21 cellular contexts compared by ENCODE assay signal in the genomic region with DNA sequence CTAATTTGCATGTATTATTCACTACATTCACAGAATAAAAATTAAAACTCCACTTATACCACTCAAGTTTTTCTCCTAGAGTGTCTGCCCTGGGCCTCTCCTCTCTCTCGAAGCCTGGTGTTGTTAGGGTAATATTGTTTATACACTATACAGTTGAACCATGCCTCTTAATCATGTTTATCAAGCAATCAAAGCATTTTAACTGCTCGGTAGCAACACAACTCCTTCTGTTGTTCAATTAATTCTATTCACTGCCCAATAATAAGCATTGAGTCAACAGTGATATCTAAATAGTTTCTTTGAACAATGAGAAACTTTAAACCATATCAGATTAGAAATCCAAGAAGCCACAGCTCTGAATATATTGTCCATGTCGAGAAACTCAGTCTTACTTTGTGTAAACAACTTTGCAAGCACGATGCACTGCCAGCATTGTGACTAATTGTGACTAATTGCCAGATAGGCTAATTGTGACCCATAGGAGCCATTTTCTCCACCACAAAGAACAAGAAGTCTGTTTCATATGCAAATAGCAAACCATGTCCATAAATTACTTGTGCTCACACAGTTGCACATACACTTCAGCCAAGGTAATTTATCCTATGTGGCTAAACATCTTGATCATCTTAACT. TPM values are rescaled to one million over a fixed set of nuclear protein-coding genes. Genes with fewer than 3 reads are reported as not detected.
DNase-seq lines count a peak whose midpoint lies in the region; FAIRE-seq and TF ChIP-seq lines count a peak whose summit lies in the region.
"Had no signal": no experiment of that assay in that cellular context is flagged by ENCODE, and none has a peak within 500 bp of the region (broad histone marks: within the 10 kb centered on the region; RNA-seq: fewer than 3 reads in every experiment).

A gene with protein sequence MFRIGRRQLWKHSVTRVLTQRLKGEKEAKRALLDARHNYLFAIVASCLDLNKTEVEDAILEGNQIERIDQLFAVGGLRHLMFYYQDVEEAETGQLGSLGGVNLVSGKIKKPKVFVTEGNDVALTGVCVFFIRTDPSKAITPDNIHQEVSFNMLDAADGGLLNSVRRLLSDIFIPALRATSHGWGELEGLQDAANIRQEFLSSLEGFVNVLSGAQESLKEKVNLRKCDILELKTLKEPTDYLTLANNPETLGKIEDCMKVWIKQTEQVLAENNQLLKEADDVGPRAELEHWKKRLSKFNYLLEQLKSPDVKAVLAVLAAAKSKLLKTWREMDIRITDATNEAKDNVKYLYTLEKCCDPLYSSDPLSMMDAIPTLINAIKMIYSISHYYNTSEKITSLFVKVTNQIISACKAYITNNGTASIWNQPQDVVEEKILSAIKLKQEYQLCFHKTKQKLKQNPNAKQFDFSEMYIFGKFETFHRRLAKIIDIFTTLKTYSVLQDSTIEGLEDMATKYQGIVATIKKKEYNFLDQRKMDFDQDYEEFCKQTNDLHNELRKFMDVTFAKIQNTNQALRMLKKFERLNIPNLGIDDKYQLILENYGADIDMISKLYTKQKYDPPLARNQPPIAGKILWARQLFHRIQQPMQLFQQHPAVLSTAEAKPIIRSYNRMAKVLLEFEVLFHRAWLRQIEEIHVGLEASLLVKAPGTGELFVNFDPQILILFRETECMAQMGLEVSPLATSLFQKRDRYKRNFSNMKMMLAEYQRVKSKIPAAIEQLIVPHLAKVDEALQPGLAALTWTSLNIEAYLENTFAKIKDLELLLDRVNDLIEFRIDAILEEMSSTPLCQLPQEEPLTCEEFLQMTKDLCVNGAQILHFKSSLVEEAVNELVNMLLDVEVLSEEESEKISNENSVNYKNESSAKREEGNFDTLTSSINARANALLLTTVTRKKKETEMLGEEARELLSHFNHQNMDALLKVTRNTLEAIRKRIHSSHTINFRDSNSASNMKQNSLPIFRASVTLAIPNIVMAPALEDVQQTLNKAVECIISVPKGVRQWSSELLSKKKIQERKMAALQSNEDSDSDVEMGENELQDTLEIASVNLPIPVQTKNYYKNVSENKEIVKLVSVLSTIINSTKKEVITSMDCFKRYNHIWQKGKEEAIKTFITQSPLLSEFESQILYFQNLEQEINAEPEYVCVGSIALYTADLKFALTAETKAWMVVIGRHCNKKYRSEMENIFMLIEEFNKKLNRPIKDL (N-terminal part only) (minus strand): TSS at position 125 of the 632 bp plus-strand sequence. CDS start 250 bp downstream, outside the sequence.

- POLR2A ChIA-PET in AG04450 (lab: Yijun Ruan, JAX): no interaction called here

- H3K27ac Mint-ChIP-seq in activated T-helper 2 cell treated with anti-CD3 and anti-CD28 coated beads, Interferon-gamma antibody, Interleukin-2, Interleukin-4, amounts not matched to agents 10 μg/mL and 5 μg/mL and 100 μg/mL, durations not matched to agents 14 hours and 24 hours and 36 hours: no peak within 1 kb of the TSS
- no peak within 1 kb of the TSS for H3K27ac Mint-ChIP-seq in mesothelial cell of epicardium

- no peaks in the 10 kb centered on the region for H3K27me3 Mint-ChIP-seq in activated T-helper 2 cell treated with anti-CD3 and anti-CD28 coated beads, Interferon-gamma antibody, Interleukin-2, Interleukin-4, amounts not matched to agents 10 μg/mL and 5 μg/mL and 100 μg/mL, durations not matched to agents 14 hours and 24 hours and 36 hours (ENCODE audit: low read depth)
- H3K27me3 Mint-ChIP-seq in mesothelial cell of epicardium (ENCODE audit: low read depth): no peaks in the 10 kb centered on the region

- H3K27me3 ChIP-seq in AG04450 (ENCODE audit: control insufficient read depth, insufficient read depth, low read length): no peaks in the 10 kb centered on the region
- no peaks in the 10 kb centered on the region for H3K27me3 ChIP-seq in bronchial epithelial cell (ENCODE audit: control insufficient read depth, insufficient read depth, low read length)
- H3K27me3 ChIP-seq: ascending aorta, sigmoid colon had no signal

- no peaks in the 10 kb centered on the region for H3K9me3 ChIP-seq in AG04450 (ENCODE audit: control insufficient read depth, insufficient read depth, low read length)
- H3K9me3 ChIP-seq: ascending aorta, sigmoid colon had no signal

- DNase-seq in AG04450 (ENCODE audit: low read depth, low spot score) (no peak), H4 (ENCODE audit: low spot score) (peak; percentile 70), NCI-H748 (lab: John Stamatoyannopoulos, UW; ENCODE audit: unreplicated experiment) (peak; percentile 100), bronchial epithelial cell (ENCODE audit: low read depth) (peak; percentile 97), hepatic stellate cell (ENCODE audit: low spot score) (no peak), NCI-H1436 (lab: John Stamatoyannopoulos, UW) (no peak), mesothelial cell of epicardium (ENCODE audit: low spot score in 2 of 2, unreplicated experiment in 2 of 2) (no peak)
- DNase-seq in activated T-helper 2 cell treated with anti-CD3 and anti-CD28 coated beads, Interferon-gamma antibody, Interleukin-2, Interleukin-4, amounts not matched to agents 10 μg/mL and 5 μg/mL and 100 μg/mL, durations not matched to agents 14 hours and 24 hours and 36 hours (ENCODE audit: low spot score): no peak
- DNase-seq: activated naive CD4-positive, alpha-beta T cell; cortex of kidney; GOT3; left ventricle myocardium superior; NCI-H146; NCI-H345; OCI-M1; sigmoid colon; stimulated activated CD4-positive, alpha-beta T cell treated with anti-CD3 and anti-CD28 coated beads, Interleukin-1b, Interleukin-23, amount 100 ng/mL, for 48 hours; substantia nigra; T1000 had no signal

- CTCF ChIA-PET in AG04450 (lab: Charles Lee): interaction anchor here (1.0 kb wide), 1 partner anchor 12 kb away, joined by 3 read pairs; no protein-coding TSS in a partner anchor

- H3K36me3 ChIP-seq in bronchial epithelial cell (ENCODE audit: control insufficient read depth, insufficient read depth, low read length): no peaks in the 10 kb centered on the region
- H3K36me3 ChIP-seq: ascending aorta, sigmoid colon had no signal

- H3K4me3 Mint-ChIP-seq in activated T-helper 2 cell treated with anti-CD3 and anti-CD28 coated beads, Interferon-gamma antibody, Interleukin-2, Interleukin-4, amounts not matched to agents 10 μg/mL and 5 μg/mL and 100 μg/mL, durations not matched to agents 14 hours and 24 hours and 36 hours (ENCODE audit: low read depth): no peak within 1 kb of the TSS
- no peak within 1 kb of the TSS for H3K4me3 Mint-ChIP-seq in mesothelial cell of epicardium

- H3K4me3 ChIP-seq in AG04450 (ENCODE audit: low read depth, low read length) (no peak within 1 kb of the TSS), bronchial epithelial cell (ENCODE audit: low read depth, low read length) (no peak within 1 kb of the TSS)
- H3K4me3 ChIP-seq: ascending aorta, sigmoid colon had no signal

- no peak within 1 kb of the TSS for H3K27ac ChIP-seq in AG04450 (ENCODE audit: low read depth, low read length)
- H3K27ac ChIP-seq: ascending aorta, KMS-11, sigmoid colon had no signal

- no peaks in the 10 kb centered on the region for H3K4me1 Mint-ChIP-seq in activated T-helper 2 cell treated with anti-CD3 and anti-CD28 coated beads, Interferon-gamma antibody, Interleukin-2, Interleukin-4, amounts not matched to agents 10 μg/mL and 5 μg/mL and 100 μg/mL, durations not matched to agents 14 hours and 24 hours and 36 hours (ENCODE audit: low read depth)
- no peaks in the 10 kb centered on the region for H3K4me1 Mint-ChIP-seq in mesothelial cell of epicardium

- intact Hi-C loops in activated T-helper 2 cell treated with anti-CD3 and anti-CD28 coated beads, Interferon-gamma antibody, Interleukin-2, Interleukin-4, amounts not matched to agents 10 μg/mL and 5 μg/mL and 100 μg/mL, durations not matched to agents 14 hours and 24 hours and 36 hours (cut with micrococcal nuclease): no loop called here

- H3K9me3 Mint-ChIP-seq in activated T-helper 2 cell treated with anti-CD3 and anti-CD28 coated beads, Interferon-gamma antibody, Interleukin-2, Interleukin-4, amounts not matched to agents 10 μg/mL and 5 μg/mL and 100 μg/mL, durations not matched to agents 14 hours and 24 hours and 36 hours: no peaks in the 10 kb centered on the region
- no peaks in the 10 kb centered on the region for H3K9me3 Mint-ChIP-seq in mesothelial cell of epicardium

- TF ChIP-seq CTCF in AG04450 (IDR thresholded peaks at IDR 0.05; ENCODE audit: low read depth, low read length): no peak
- no peak for TF ChIP-seq CTCF in bronchial epithelial cell (IDR thresholded peaks at IDR 0.05; ENCODE audit: insufficient read depth, low read length, severe bottlenecking)
- no peak for TF ChIP-seq CTCF in mesothelial cell of epicardium (IDR thresholded peaks at IDR 0.05; ENCODE audit: unreplicated experiment)

- no peaks in the 10 kb centered on the region for H3K36me3 Mint-ChIP-seq in activated T-helper 2 cell treated with anti-CD3 and anti-CD28 coated beads, Interferon-gamma antibody, Interleukin-2, Interleukin-4, amounts not matched to agents 10 μg/mL and 5 μg/mL and 100 μg/mL, durations not matched to agents 14 hours and 24 hours and 36 hours (ENCODE audit: low read depth)
- H3K36me3 Mint-ChIP-seq in mesothelial cell of epicardium: no peaks in the 10 kb centered on the region

- no peak for FAIRE-seq in bronchial epithelial cell (lab: Jason Lieb, UNC)

RNA-seq across cellular contexts. Expression of the gene that starts here (rescaled TPM):
- polyA plus RNA-seq in AG04450 (2011; rRNA removed): 9.9 and 12.4 TPM in 2 replicates
- polyA minus RNA-seq in AG04450 (2011; rRNA and poly(A)+ RNA removed): 25.4 and 31.5 TPM in 2 replicates
- 1.5 TPM in 2 replicates for total RNA-seq in H4 (2014; rRNA removed; shearing (Covaris generic))
- total RNA-seq in bronchial epithelial cell (under 0.01 and 0.13 TPM in 2 replicates), mesothelial cell of epicardium (0.34 to 0.54 TPM (median 0.38 TPM) in 3 replicates)
- not detected in 2 replicates for total RNA-seq in activated T-helper 2 cell treated with anti-CD3 and anti-CD28 coated beads, Interferon-gamma antibody, Interleukin-2, Interleukin-4, amounts not matched to agents 10 μg/mL and 5 μg/mL and 100 μg/mL, durations not matched to agents 14 hours and 24 hours and 36 hours

Comparison
In these comparisons a context has a peak if more than half of its experiments do, and no peak if none do; other contexts are left out.
1. Peak in DNase-seq in bronchial epithelial cell; RNA of the gene not detected or under 1 TPM.
2. DNase-seq: peak in H4 (single experiment) and NCI-H748 (single experiment); none in AG04450 (single experiment), hepatic stellate cell (single experiment), activated T-helper 2 cell treated with anti-CD3 and anti-CD28 coated beads, Interferon-gamma antibody, Interleukin-2, Interleukin-4, amounts not matched to agents 10 μg/mL and 5 μg/mL and 100 μg/mL, durations not matched to agents 14 hours and 24 hours and 36 hours (single experiment), NCI-H1436 (single experiment) and mesothelial cell of epicardium (0 of 2).